1 cellular context compared by ENCODE assay signal in genomic region chr5:36875051-36875788, GRCh38.
A peak's percentile ranks its signal among the peaks of the same experiment; 100 is the strongest.
TF ChIP-seq lines count a peak whose summit lies in the region.

No MANE protein-coding gene starts in this region.

TF ChIP-seq in K562, 482 proteins besides CTCF, POLR2A, EP300 and RAD21 (continued from another document):
- TF ChIP-seq E4F1 (CRISPR knock-in tag; IDR thresholded peaks at IDR 0.05; ENCODE audit: borderline replicate concordance) = no peak
- 0 out of 2 replicates have a peak, but pooled peaks have one; percentile 11 for TF ChIP-seq PTBP1 (IDR thresholded peaks at IDR 0.05; ENCODE audit: low read depth, low read length)
- TF ChIP-seq ZNF785 (CRISPR knock-in tag; IDR thresholded peaks at IDR 0.05) = peak; percentile 75; the same call in 1 of the 2 replicates
